Comparison of ENCODE assay signal across 23 cellular contexts in genomic region chr11:134216816-134217215, GRCh38. TPM values are rescaled to one million over a fixed set of nuclear protein-coding genes. Genes with fewer than 3 reads are reported as not detected.
"Had no signal": no experiment of that assay in that cellular context is flagged by ENCODE, and none has a peak within 500 bp of the region (broad histone marks: within the 10 kb centered on the region; RNA-seq: fewer than 3 reads in every experiment).

No MANE protein-coding gene starts in this region.

- ATAC-seq: Panc1, PC-3 had no signal

- H3K27ac ChIP-seq: RWPE1 had no signal

- DNase-seq: Karpas-422; KBM-7; MM.1S; NCI-H1092 treated with DMSO at 0.1 percent for 48 hours; NCI-H1436; NCI-H187; NCI-H2029; NCI-H2081 treated with DMSO at 0.1 percent for 48 hours; NCI-H2171; NCI-H226; NCI-H446; NCI-H510A; NCI-H524 treated with DMSO at 0.1 percent for 48 hours; NCI-H69; NCI-H774; NK-92 treated with Interleukin-12 subunit alpha and Interleukin-12 subunit beta, amount 100 ng/mL, for 24 hours; PC-3; SHP77 had no signal

RNA-seq across cellular contexts. Expression of gene GLB1L3, which starts 59.4 kb away (rescaled TPM):
- total RNA-seq: HT-29, M059J, OCI-LY7, PC-3 had no signal
